In the genomic region with DNA sequence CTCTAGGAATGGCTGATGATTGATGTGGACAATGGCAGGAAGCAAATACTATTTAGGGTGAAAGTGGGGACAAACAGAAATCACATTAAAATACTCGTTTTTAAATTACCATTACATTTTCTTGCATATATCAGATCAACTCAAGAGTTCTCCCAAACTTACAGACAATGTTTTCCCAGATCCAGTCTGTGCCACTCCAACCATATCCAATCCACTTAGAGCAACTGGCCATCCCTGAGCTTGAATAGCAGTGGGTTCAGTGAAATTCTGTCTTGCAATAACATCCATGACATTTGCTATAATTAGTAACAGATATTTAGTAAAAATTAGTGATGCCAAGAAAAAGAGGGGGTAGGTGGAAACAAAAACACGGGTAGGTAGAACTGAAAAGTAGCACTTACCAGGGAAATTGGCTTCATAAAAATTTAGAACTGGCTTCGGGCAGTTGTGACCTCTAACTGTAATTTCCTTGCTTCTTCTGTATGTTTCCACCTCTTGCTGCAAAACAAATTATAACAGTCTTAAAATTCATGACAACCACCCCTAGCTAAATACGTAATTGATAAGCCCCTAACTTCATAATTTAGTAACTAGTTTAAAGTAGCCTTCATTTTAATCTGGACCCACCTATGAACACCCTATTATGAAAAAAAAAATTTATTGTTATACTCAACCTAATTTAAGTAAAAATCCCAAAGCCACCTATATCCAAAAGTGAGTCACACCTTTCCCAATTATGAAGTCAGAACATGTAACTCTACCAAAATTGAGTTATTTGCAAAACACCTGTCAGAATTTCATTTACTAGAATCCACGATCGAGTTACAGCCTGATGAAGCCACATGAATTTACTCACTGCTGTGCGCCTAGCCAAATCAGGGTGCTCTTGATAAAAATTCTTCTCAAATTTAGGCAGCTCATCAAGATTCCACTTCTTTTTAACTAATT, we compare ENCODE assay signal across 1 cellular context.
TF ChIP-seq lines count a peak whose summit lies in the region.

No MANE protein-coding gene starts in this region.

TF ChIP-seq in endothelial cell of umbilical vein, 7 proteins besides CTCF, POLR2A, EP300 and RAD21:
- TF ChIP-seq EZH2 (IDR thresholded peaks at IDR 0.05; ENCODE audit: borderline replicate concordance, low read depth, low read length, severe bottlenecking) (no peak), GATA2 (IDR thresholded peaks at IDR 0.05; ENCODE audit: insufficient read depth, insufficient read length, low read depth, low read length) (no peak)
TF ChIP-seq in endothelial cell of umbilical vein: peak in this region for 0.
